Comparison of ENCODE assay signal across 19 cellular contexts in genomic region chr10:71819479-71819878, GRCh38.
"Had no signal": no experiment of that assay in that cellular context is flagged by ENCODE, and none has a peak within 500 bp of the region (broad histone marks: within the 10 kb centered on the region; RNA-seq: fewer than 3 reads in every experiment).

No MANE protein-coding gene starts in this region.

- H3K4me1 Mint-ChIP-seq: mesothelial cell of epicardium, nephron had no signal

- H3K27me3 ChIP-seq: ascending aorta, foreskin keratinocyte, testis, upper lobe of left lung had no signal

- H3K27ac Mint-ChIP-seq: activated CD8-positive, alpha-beta memory T cell treated with anti-CD3 and anti-CD28 coated beads, Interleukin-2, amount 10 ng/mL, durations not matched to agents 7 days and 5 days; activated naive CD8-positive, alpha-beta T cell treated with anti-CD3 and anti-CD28 coated beads, Interleukin-2, amount 50 U/mL, for 24 hours; activated T-helper 2 cell treated with anti-CD3 and anti-CD28 coated beads, Interferon-gamma antibody, Interleukin-2, Interleukin-4, amounts not matched to agents 10 μg/mL and 5 μg/mL and 100 μg/mL, durations not matched to agents 14 hours and 24 hours and 36 hours; mesothelial cell of epicardium; nephron had no signal

- H3K4me3 ChIP-seq: ascending aorta, testis, upper lobe of left lung had no signal

- DNase-seq: activated CD4-positive, alpha-beta T cell treated with anti-CD3 and anti-CD28 coated beads for 1 hour; activated CD8-positive, alpha-beta memory T cell treated with anti-CD3 and anti-CD28 coated beads, Interleukin-2, amount 10 ng/mL, durations not matched to agents 7 days and 5 days; activated naive CD4-positive, alpha-beta T cell treated with Interleukin-2 at 50 U/mL for 16 hours; activated naive CD8-positive, alpha-beta T cell treated with anti-CD3 and anti-CD28 coated beads, Interleukin-2, amount 50 U/mL, for 24 hours; cerebellar nuclear complex; cortex of kidney; effector CD8-positive, alpha-beta T cell; foreskin keratinocyte; nucleus accumbens; stimulated activated CD4-positive, alpha-beta T cell treated with anti-CD3 and anti-CD28 coated beads, Interleukin-12 subunit alpha, Interleukin-12 subunit beta, amount 100 ng/mL, for 4 hours; stimulated activated CD4-positive, alpha-beta T cell treated with anti-CD3 and anti-CD28 coated beads, Interleukin-1b, Interleukin-23, amount 100 ng/mL, for 48 hours; stimulated activated naive CD8-positive, alpha-beta T cell treated with anti-CD3 and anti-CD28 coated beads, Interleukin-15, amount 100 ng/mL, for 72 hours; testis; upper lobe of left lung; WERI-Rb-1 had no signal

- H3K9me3 ChIP-seq: ascending aorta, testis, upper lobe of left lung had no signal

- H3K4me3 Mint-ChIP-seq: activated CD8-positive, alpha-beta memory T cell treated with anti-CD3 and anti-CD28 coated beads, Interleukin-2, amount 10 ng/mL, durations not matched to agents 7 days and 5 days; activated naive CD8-positive, alpha-beta T cell treated with anti-CD3 and anti-CD28 coated beads, Interleukin-2, amount 50 U/mL, for 24 hours; mesothelial cell of epicardium; nephron; stimulated activated naive CD8-positive, alpha-beta T cell treated with anti-CD3 and anti-CD28 coated beads, Interleukin-15, amount 100 ng/mL, for 72 hours had no signal

- ATAC-seq: activated CD8-positive, alpha-beta memory T cell treated with anti-CD3 and anti-CD28 coated beads, Interleukin-2, amount 10 ng/mL, durations not matched to agents 7 days and 5 days; activated naive CD8-positive, alpha-beta T cell treated with anti-CD3 and anti-CD28 coated beads, Interleukin-2, amount 50 U/mL, for 24 hours; foreskin keratinocyte; stimulated activated naive CD8-positive, alpha-beta T cell treated with anti-CD3 and anti-CD28 coated beads, Interleukin-15, amount 100 ng/mL, for 72 hours had no signal

- H3K9me3 Mint-ChIP-seq: activated naive CD8-positive, alpha-beta T cell treated with anti-CD3 and anti-CD28 coated beads, Interleukin-2, amount 50 U/mL, for 24 hours; activated T-helper 2 cell treated with anti-CD3 and anti-CD28 coated beads, Interferon-gamma antibody, Interleukin-2, Interleukin-4, amounts not matched to agents 10 μg/mL and 5 μg/mL and 100 μg/mL, durations not matched to agents 14 hours and 24 hours and 36 hours; mesothelial cell of epicardium; nephron; stimulated activated naive CD8-positive, alpha-beta T cell treated with anti-CD3 and anti-CD28 coated beads, Interleukin-15, amount 100 ng/mL, for 72 hours had no signal

- H3K27me3 Mint-ChIP-seq: activated CD8-positive, alpha-beta memory T cell treated with anti-CD3 and anti-CD28 coated beads, Interleukin-2, amount 10 ng/mL, durations not matched to agents 7 days and 5 days; activated naive CD8-positive, alpha-beta T cell treated with anti-CD3 and anti-CD28 coated beads, Interleukin-2, amount 50 U/mL, for 24 hours; stimulated activated naive CD8-positive, alpha-beta T cell treated with anti-CD3 and anti-CD28 coated beads, Interleukin-15, amount 100 ng/mL, for 72 hours had no signal

- H3K27ac ChIP-seq: ascending aorta, foreskin keratinocyte, testis, WERI-Rb-1 had no signal

- H3K4me1 ChIP-seq: ascending aorta, foreskin keratinocyte had no signal
